In the genomic region with DNA sequence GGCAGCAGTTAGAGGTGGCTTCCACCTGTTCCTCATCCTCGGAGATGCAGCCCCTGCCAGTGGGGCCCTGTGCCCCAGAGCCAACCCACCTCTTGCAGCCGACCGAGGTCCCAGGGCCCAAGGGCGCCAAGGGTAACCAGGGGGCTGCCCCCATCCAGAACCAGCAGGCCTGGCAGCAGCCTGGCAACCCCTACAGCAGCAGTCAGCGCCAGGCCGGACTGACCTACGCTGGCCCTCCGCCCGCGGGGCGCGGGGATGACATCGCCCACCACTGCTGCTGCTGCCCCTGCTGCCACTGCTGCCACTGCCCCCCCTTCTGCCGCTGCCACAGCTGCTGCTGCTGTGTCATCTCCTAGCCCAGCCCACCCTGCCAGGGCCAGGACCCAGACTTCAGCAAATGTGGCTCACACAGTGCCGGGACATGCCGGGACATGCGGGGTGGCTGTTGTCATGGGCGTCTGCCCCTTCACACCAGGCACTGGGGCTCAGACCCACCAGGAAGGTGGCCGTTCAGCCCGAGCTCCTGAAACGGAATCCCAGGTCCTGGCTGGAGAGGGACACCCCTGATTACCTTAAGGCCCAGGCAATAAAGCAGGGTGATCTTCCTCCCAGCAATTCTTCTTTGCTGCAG, we compare ENCODE assay signal across 1 cellular context.
TF ChIP-seq lines count a peak whose summit lies in the region.

No MANE protein-coding gene starts in this region.

TF ChIP-seq in WTC11, 78 proteins besides CTCF, POLR2A, EP300 and RAD21 (continued from another document):
- TF ChIP-seq TEAD1 (CRISPR knock-in tag; IDR thresholded peaks at IDR 0.05) (no peak), MAX (CRISPR knock-in tag; IDR thresholded peaks at IDR 0.05) (no peak)
